Comparison of ENCODE assay signal across 8 cellular contexts in genomic region chr20:52312131-52312729, GRCh38.
DNase-seq lines count a peak whose midpoint lies in the region; ATAC-seq and TF ChIP-seq lines count a peak whose summit lies in the region.

No MANE protein-coding gene starts in this region.

- no peaks in the 10 kb centered on the region for H3K4me1 ChIP-seq in parathyroid adenoma

- H3K4me1 Mint-ChIP-seq in activated T-helper 17 cell treated with anti-CD3 and anti-CD28 coated beads, Interleukin-2, amount 50 U/mL, for 72 hours: peaks cover 7% of the 10 kb centered on the region

- no peak overlapping the region for H3K4me2 ChIP-seq in parathyroid adenoma (ENCODE audit: low read length)

- no peaks in the 10 kb centered on the region for H3K27me3 Mint-ChIP-seq in activated T-helper 17 cell treated with anti-CD3 and anti-CD28 coated beads, Interleukin-2, amount 50 U/mL, for 72 hours

- no peak overlapping the region for H3K4me3 ChIP-seq in parathyroid adenoma (ENCODE audit: low read depth, low read length)

- TF ChIP-seq CTCF in parathyroid adenoma (IDR thresholded peaks at IDR 0.05): peak; percentile 61

- no peak overlapping the region for H2AFZ ChIP-seq in parathyroid adenoma

- H3K27ac ChIP-seq in parathyroid adenoma: no peak overlapping the region

- no peaks in the 10 kb centered on the region for H3K9me3 Mint-ChIP-seq in activated T-helper 17 cell treated with anti-CD3 and anti-CD28 coated beads, Interleukin-2, amount 50 U/mL, for 72 hours

- H3K9ac ChIP-seq in parathyroid adenoma: no peak overlapping the region

- no peaks in the 10 kb centered on the region for H3K79me2 ChIP-seq in parathyroid adenoma

- no peaks in the 10 kb centered on the region for H3K9me3 ChIP-seq in parathyroid adenoma (ENCODE audit: control insufficient read depth, low read length)

- H3K36me3 ChIP-seq in parathyroid adenoma (ENCODE audit: control insufficient read depth, insufficient read depth, low read length): no peaks in the 10 kb centered on the region

- no peaks in the 10 kb centered on the region for H3K27me3 ChIP-seq in parathyroid adenoma (ENCODE audit: control insufficient read depth, insufficient read depth, low read length)

- H3K36me3 Mint-ChIP-seq in activated T-helper 17 cell treated with anti-CD3 and anti-CD28 coated beads, Interleukin-2, amount 50 U/mL, for 72 hours (ENCODE audit: low read depth): no peaks in the 10 kb centered on the region

- no peak overlapping the region for H3K27ac Mint-ChIP-seq in activated T-helper 17 cell treated with anti-CD3 and anti-CD28 coated beads, Interleukin-2, amount 50 U/mL, for 72 hours

- DNase-seq in ELR (ENCODE audit: low read depth) (peak; percentile 59), HuH-7 (ENCODE audit: low spot score) (peak; percentile 58), NOMO-1 treated with DMSO at 0.1 percent for 48 hours (lab: John Stamatoyannopoulos, UW; ENCODE audit: unreplicated experiment) (peak; percentile 67), foreskin melanocyte (peak; percentile 46)

- peak; percentile 69 for ATAC-seq in activated T-helper 17 cell treated with anti-CD3 and anti-CD28 coated beads, Interleukin-2, amount 50 U/mL, for 72 hours (replicated peaks)
- ATAC-seq in GM21576 (IDR thresholded peaks at IDR 0.05; ENCODE audit: unreplicated experiment): no peak
- ATAC-seq in GM19351 (IDR thresholded peaks at IDR 0.05; ENCODE audit: unreplicated experiment): no peak

- H3K4me3 Mint-ChIP-seq in activated T-helper 17 cell treated with anti-CD3 and anti-CD28 coated beads, Interleukin-2, amount 50 U/mL, for 72 hours: no peak overlapping the region
